ENCODE assay signal across 22 cellular contexts in the genomic region with DNA sequence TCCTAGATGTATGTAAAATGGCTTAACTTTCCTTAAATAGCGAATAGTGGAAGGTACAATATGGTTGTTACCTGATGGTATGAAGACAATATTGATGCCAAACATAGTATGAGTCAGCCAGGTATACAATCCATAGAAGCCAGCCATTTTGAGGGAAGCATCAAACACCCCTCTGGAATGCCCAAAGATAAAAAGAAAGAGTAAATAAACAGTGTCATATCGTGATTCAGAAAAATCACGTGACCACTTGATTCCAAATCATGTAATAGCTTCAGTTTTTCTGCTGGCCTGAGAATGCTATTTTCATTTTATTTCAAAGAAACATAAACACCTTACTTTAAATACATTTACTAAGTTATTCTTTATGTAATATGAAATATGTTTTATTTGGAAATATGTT.
"Had no signal": no experiment of that assay in that cellular context is flagged by ENCODE, and none has a peak within 500 bp of the region (broad histone marks: within the 10 kb centered on the region; RNA-seq: fewer than 3 reads in every experiment).

No MANE protein-coding gene starts in this region.

- DNase-seq: activated CD4-positive, alpha-beta memory T cell treated with anti-CD3 and anti-CD28 coated beads for 36 hours; activated CD4-positive, alpha-beta T cell treated with anti-CD3 and anti-CD28 coated beads for 4 hours; activated CD4-positive, CD25-positive, alpha-beta regulatory T cell; activated naive CD4-positive, alpha-beta T cell treated with anti-CD3 and anti-CD28 coated beads, Interleukin-2, amount 10 ng/mL, durations not matched to agents 7 days and 5 days; activated T-cell treated with anti-CD3 and anti-CD28 coated beads, Interleukin-2, amount 50 U/mL, for 48 hours; body of pancreas; caudate nucleus; effector memory CD4-positive, alpha-beta T cell; esophagus squamous epithelium; gastrocnemius medialis; head of caudate nucleus; islet precursor cell; left cardiac atrium; lower lobe of right lung; mesendoderm; mucosa of descending colon; nephron progenitor cell; pancreas; right cardiac atrium; stimulated activated CD4-positive, alpha-beta T cell treated with anti-CD3 and anti-CD28 coated beads, Interleukin-1b, Interleukin-23, amount 100 ng/mL, for 48 hours; T-helper 17 cell had no signal

- H3K4me3 ChIP-seq: body of pancreas, esophagus squamous epithelium, gastrocnemius medialis, lower lobe of right lung, mucosa of descending colon, pancreas, tibial nerve had no signal

- H3K27me3 ChIP-seq: body of pancreas, esophagus squamous epithelium, gastrocnemius medialis, pancreas, tibial nerve had no signal

- ATAC-seq: body of pancreas, gastrocnemius medialis, left cardiac atrium, lower lobe of right lung, mucosa of descending colon, pancreas, right cardiac atrium, T-helper 17 cell had no signal

- FAIRE-seq: pancreas had no signal

- H3K9me3 ChIP-seq: body of pancreas, esophagus squamous epithelium, gastrocnemius medialis, lower lobe of right lung, mucosa of descending colon, pancreas, tibial nerve had no signal

- H3K27ac ChIP-seq: lower lobe of right lung had no signal
